ENCODE assay signal across 8 cellular contexts in the genomic region with DNA sequence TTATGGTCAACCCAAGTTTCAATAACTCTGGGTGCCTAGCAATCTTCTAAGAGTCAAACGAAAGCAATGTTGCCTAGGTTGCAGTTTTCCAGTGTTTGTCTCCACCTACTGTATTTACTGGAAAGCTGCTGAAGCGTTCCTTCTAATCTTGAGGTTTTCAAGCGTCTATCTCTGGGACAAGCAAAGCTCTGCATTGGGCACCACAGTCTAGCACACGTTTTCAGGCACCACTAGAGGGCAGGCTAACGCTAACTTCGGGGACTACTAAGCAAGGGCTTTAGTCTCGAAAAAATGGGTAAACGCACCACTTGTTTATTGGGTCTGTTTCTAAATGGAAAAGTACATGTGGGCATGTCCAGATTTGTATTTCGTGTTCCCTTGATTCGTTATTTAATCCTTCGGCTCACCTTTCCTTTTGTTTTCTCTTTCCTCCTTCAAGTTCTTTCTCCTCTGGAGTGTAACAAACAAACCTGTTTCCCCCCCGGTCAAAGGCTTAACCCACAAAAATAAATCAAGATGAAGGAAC.
DNase-seq lines count a peak whose midpoint lies in the region; ATAC-seq, FAIRE-seq and TF ChIP-seq lines count a peak whose summit lies in the region.
"Not testable (repeated sequence)": the region's sequence is repeated elsewhere in the genome, so short reads cannot be mapped to it uniquely, and the experiment has no call there.

No MANE protein-coding gene starts in this region.

- CTCF ChIA-PET in A549 (lab: Yijun Ruan, JAX), result not testable (repeated sequence)

- TF ChIP-seq EP300 in A549 (IDR thresholded peaks at IDR 0.05), result not testable (repeated sequence)

- peak in 1 of 2 experiments; percentile 64 for DNase-seq in A549 (ENCODE audit: low read depth in 1 of 2, low spot score in 1 of 2)
- DNase-seq in activated naive CD4-positive, alpha-beta T cell treated with anti-CD3 and anti-CD28 coated beads, Interleukin-2, amount 50 U/mL, for 72 hours (ENCODE audit: low spot score in 2 of 2), result peak; percentile 60 to 63
- not testable (repeated sequence) for DNase-seq in left lung
- DNase-seq in stimulated activated CD4-positive, alpha-beta T cell treated with anti-CD3 and anti-CD28 coated beads, Interleukin-4, amount 100 ng/mL, for 24 hours, result peak; percentile 43

- not testable (repeated sequence) for H3F3A ChIP-seq in Loucy (ENCODE audit: low read depth)

- TF ChIP-seq CTCF in A549 (IDR thresholded peaks at IDR 0.05), result peak; percentile 57
- peak; percentile 67 for TF ChIP-seq CTCF in Loucy (conservative IDR thresholded peaks at IDR 0.05; ENCODE audit: low read length)
- peak; percentile 15 to 55 for TF ChIP-seq CTCF in left lung (IDR thresholded peaks at IDR 0.05)

- not testable (repeated sequence) for FAIRE-seq in A549 (lab: Jason Lieb, UNC)

- H3K9me2 ChIP-seq in Loucy (replicated peaks; ENCODE audit: low read depth, low read length), result not testable (repeated sequence)

- not testable (repeated sequence) for H3K9ac ChIP-seq in Loucy (ENCODE audit: low read depth, low read length, poor library complexity, severe bottlenecking)

- H3K27ac ChIP-seq in A549, left lung: not testable (repeated sequence)

- not testable (repeated sequence) for H3K36me3 ChIP-seq in Loucy (ENCODE audit: insufficient read depth, low read length); left lung

- H3K9me3 Mint-ChIP-seq in activated naive CD4-positive, alpha-beta T cell treated with anti-CD3 and anti-CD28 coated beads, Interleukin-2, amount 50 U/mL, for 72 hours, result not testable (repeated sequence)

- H3K79me2 ChIP-seq in Loucy (ENCODE audit: insufficient read depth, low read length), result not testable (repeated sequence)

- not testable (repeated sequence) for H3K27me3 ChIP-seq in Loucy (ENCODE audit: insufficient read depth, low read length, poor library complexity, severe bottlenecking); left lung

- intact Hi-C loops in left lung (cut with DNase I), result not testable (repeated sequence)

- POLR2A ChIA-PET in A549 (lab: Yijun Ruan, JAX), result not testable (repeated sequence)

- not testable (repeated sequence) for H4K20me1 ChIP-seq in Loucy (ENCODE audit: insufficient read depth, low read length, poor library complexity, severe bottlenecking)

- TF ChIP-seq RAD21 in A549 (conservative IDR thresholded peaks at IDR 0.05 in 1 of 2, IDR thresholded peaks at IDR 0.05 in 1 of 2), result peak; percentile 65

- ATAC-seq in A549, result peak; percentile 98 to 100
- ATAC-seq in GM19023 (IDR thresholded peaks at IDR 0.05; ENCODE audit: unreplicated experiment), result peak; percentile 80
- ATAC-seq in HG02938 (IDR thresholded peaks at IDR 0.05; ENCODE audit: unreplicated experiment), result peak; percentile 90
- ATAC-seq in activated CD4-positive, CD25-positive, alpha-beta regulatory T cell treated with anti-CD3 and anti-CD28 coated beads, Interleukin-2, amount 50 U/mL, for 24 hours, result peak; percentile 77 to 90
- peak; percentile 94 to 97 for ATAC-seq in activated naive CD4-positive, alpha-beta T cell treated with anti-CD3 and anti-CD28 coated beads, Interleukin-2, amount 50 U/mL, for 72 hours
- peak; percentile 89 for ATAC-seq in left lung

- H3K36me3 Mint-ChIP-seq in activated naive CD4-positive, alpha-beta T cell treated with anti-CD3 and anti-CD28 coated beads, Interleukin-2, amount 50 U/mL, for 72 hours, result not testable (repeated sequence)

- not testable (repeated sequence) for H3K27ac Mint-ChIP-seq in activated naive CD4-positive, alpha-beta T cell treated with anti-CD3 and anti-CD28 coated beads, Interleukin-2, amount 50 U/mL, for 72 hours

- H3K4me1 ChIP-seq in A549; Loucy (ENCODE audit: insufficient read depth, low read length, poor library complexity, severe bottlenecking); left lung: not testable (repeated sequence)

- peak overlapping the region; percentile 27 for H2AFZ ChIP-seq in Loucy (ENCODE audit: low read length)

- peaks cover 24% of the 10 kb centered on the region; the same call in 2 of the 3 replicates for H3K9me3 ChIP-seq in A549
- not testable (repeated sequence) for H3K9me3 ChIP-seq in Loucy (ENCODE audit: insufficient read depth, low read depth, low read length)
- H3K9me3 ChIP-seq in left lung, result peaks cover 0 to 15% of the 10 kb centered on the region in 2 donors

- WGBS in A549 (ENCODE audit: missing lambda C conversion rate), result 13% methylated on average over 12 of the region's 12 CpGs

- H3K4me3 ChIP-seq in A549, left lung: not testable (repeated sequence)
- H3K4me3 ChIP-seq in Loucy (ENCODE audit: low read length, poor library complexity, severe bottlenecking), result peak overlapping the region; percentile 27

- not testable (repeated sequence) for TF ChIP-seq POLR2A in A549 (IDR thresholded peaks at IDR 0.05; ENCODE audit: low read length)

- H3K4me2 ChIP-seq in A549 (peak overlapping the region; percentile 30; the same call in 1 of the 3 replicates), Loucy (ENCODE audit: low read depth, low read length, poor library complexity, severe bottlenecking) (peak overlapping the region; percentile 48)

TF ChIP-seq in A549, 52 proteins besides CTCF, POLR2A, EP300 and RAD21:
- peak; percentile 44 for TF ChIP-seq SMC3 (IDR thresholded peaks at IDR 0.05)
TF ChIP-seq in A549: peak in this region for 1; not testable (repeated sequence) for 51.
